In genomic region chr14:91925727-91926121, GRCh38 we compare ENCODE assay signal across 20 cellular contexts. TPM values are rescaled to one million over a fixed set of nuclear protein-coding genes. Genes with fewer than 3 reads are reported as not detected.
DNase-seq lines count a peak whose midpoint lies in the region; ATAC-seq and TF ChIP-seq lines count a peak whose summit lies in the region.
"Had no signal": no experiment of that assay in that cellular context is flagged by ENCODE, and none has a peak within 500 bp of the region (broad histone marks: within the 10 kb centered on the region; RNA-seq: fewer than 3 reads in every experiment).

No MANE protein-coding gene starts in this region.

- 91 to 95% methylated on average over 10 of the region's 10 CpGs for WGBS in lung, 2 donors

- H4K20me1 ChIP-seq in GM23338 (replicated peaks; ENCODE audit: insufficient read depth), result no peaks in the 10 kb centered on the region

- no peaks in the 10 kb centered on the region for H3F3A ChIP-seq in GM23338 (replicated peaks; ENCODE audit: low read depth)

- H3K9me2 ChIP-seq in GM23338 (ENCODE audit: insufficient read depth), result 0 out of 2 replicates have a peak, but pooled peaks cover 3% of the 10 kb centered on the region

- no peaks in the 10 kb centered on the region for H3K27me3 Mint-ChIP-seq in GM23338 (ENCODE audit: insufficient read depth, low read depth, poor library complexity)
- H3K27me3 Mint-ChIP-seq: CD4-positive, CD25-positive, alpha-beta regulatory T cell had no signal

- H3K27me3 ChIP-seq in GM23338 (ENCODE audit: insufficient read depth) (no peaks in the 10 kb centered on the region), RWPE2 (ENCODE audit: insufficient read depth, poor library complexity, severe bottlenecking) (no peaks in the 10 kb centered on the region), lung (ENCODE audit: control insufficient read depth, insufficient read depth) (no peaks in the 10 kb centered on the region), thoracic aorta (replicated peaks; ENCODE audit: insufficient read depth) (no peaks in the 10 kb centered on the region)
- H3K27me3 ChIP-seq: SJSA1 had no signal

- H3K4me1 Mint-ChIP-seq in GM23338, result peaks cover 9% of the 10 kb centered on the region; the same call in 2 of the 3 replicates
- H3K4me1 Mint-ChIP-seq: B cell; CD4-positive, CD25-positive, alpha-beta regulatory T cell had no signal

- DNase-seq in GM23338 (ENCODE audit: low spot score), result no peak
- DNase-seq in RWPE2 (ENCODE audit: low spot score), result no peak
- DNase-seq in lung (ENCODE audit: low spot score), result no peak
- no peak for DNase-seq in thoracic aorta (ENCODE audit: low spot score)
- no peak for DNase-seq in HuH-7.5 (ENCODE audit: low spot score)
- DNase-seq: CD4-positive, CD25-positive, alpha-beta regulatory T cell; EL; GOT3; KBM-7; NCI-H1048; NCI-H1436 treated with DMSO at 0.1 percent for 48 hours; NCI-H2029 treated with DMSO at 0.1 percent for 48 hours; NCI-H2171 treated with DMSO at 0.1 percent for 48 hours; NCI-H446 treated with DMSO at 0.1 percent for 48 hours; OCI-M1 had no signal

- H3K4me2 ChIP-seq in GM23338, result no peak overlapping the region

- ATAC-seq in GM23338 (peak; percentile 59), RWPE2 (ENCODE audit: low read depth) (no peak), lung (ENCODE audit: insufficient read depth, low FRiP score) (peak; percentile 24), thoracic aorta (ENCODE audit: insufficient number of reproducible peaks, low FRiP score, low read depth) (no peak), GM21717 (IDR thresholded peaks at IDR 0.05; ENCODE audit: unreplicated experiment) (no peak), GM21360 (IDR thresholded peaks at IDR 0.05; ENCODE audit: unreplicated experiment) (no peak)

- H3K27ac ChIP-seq in GM23338 (ENCODE audit: low read depth) (no peak overlapping the region), RWPE2 (ENCODE audit: poor library complexity, severe bottlenecking) (peak overlapping the region; percentile 45), lung (ENCODE audit: low read depth in 1 of 2, low read length in 1 of 2) (no peak overlapping the region), thoracic aorta (peak overlapping the region; percentile 86 to 88)
- H3K27ac ChIP-seq: SJSA1 had no signal

- H3K36me3 ChIP-seq in GM23338 (ENCODE audit: insufficient read depth) (no peaks in the 10 kb centered on the region), RWPE2 (ENCODE audit: low read depth) (no peaks in the 10 kb centered on the region), lung (ENCODE audit: control insufficient read depth in 2 of 2, insufficient read depth in 2 of 2, low read length in 2 of 2) (peaks cover 0 to 3% of the 10 kb centered on the region in 2 donors), thoracic aorta (peaks cover 18% of the 10 kb centered on the region)
- H3K36me3 ChIP-seq: SJSA1 had no signal

- H3K4me3 ChIP-seq in GM23338 (no peak overlapping the region), RWPE2 (ENCODE audit: severe bottlenecking) (no peak overlapping the region), lung (no peak overlapping the region), thoracic aorta (no peak overlapping the region)
- H3K4me3 ChIP-seq: SJSA1 had no signal

- no peak overlapping the region for H2AFZ ChIP-seq in GM23338

- no peaks in the 10 kb centered on the region for H3K9me3 Mint-ChIP-seq in GM23338
- H3K9me3 Mint-ChIP-seq: CD4-positive, CD25-positive, alpha-beta regulatory T cell had no signal

- no peaks in the 10 kb centered on the region for H3K9me3 ChIP-seq in RWPE2 (ENCODE audit: severe bottlenecking)
- H3K9me3 ChIP-seq in lung (ENCODE audit: control insufficient read depth in 2 of 2, insufficient read depth in 1 of 2, low read length in 1 of 2), result no peaks in the 10 kb centered on the region
- H3K9me3 ChIP-seq in thoracic aorta, result no peaks in the 10 kb centered on the region
- H3K9me3 ChIP-seq: SJSA1 had no signal

- 0 out of 2 replicates have a peak, but pooled peaks cover 4% of the 10 kb centered on the region for H3K4me1 ChIP-seq in GM23338 (ENCODE audit: insufficient read depth)
- H3K4me1 ChIP-seq in RWPE2 (ENCODE audit: insufficient read depth, poor library complexity, severe bottlenecking), result peaks cover 21% of the 10 kb centered on the region
- H3K4me1 ChIP-seq in lung (ENCODE audit: control insufficient read depth in 2 of 2, insufficient read depth in 2 of 2, low read length in 2 of 2), result peaks cover 0 to 7% of the 10 kb centered on the region in 2 donors
- peaks cover 78 to 100% of the 10 kb centered on the region in 2 donors for H3K4me1 ChIP-seq in thoracic aorta (ENCODE audit: control insufficient read depth in 1 of 2, low read depth in 2 of 2)
- H3K4me1 ChIP-seq: SJSA1 had no signal

- no peak overlapping the region for H3K4me3 Mint-ChIP-seq in GM23338
- H3K4me3 Mint-ChIP-seq: B cell; CD4-positive, CD25-positive, alpha-beta regulatory T cell had no signal

- no peaks in the 10 kb centered on the region for H3K79me2 ChIP-seq in GM23338 (replicated peaks; ENCODE audit: insufficient read depth)

- no peak overlapping the region for H3K27ac Mint-ChIP-seq in GM23338
- H3K27ac Mint-ChIP-seq: B cell; CD4-positive, CD25-positive, alpha-beta regulatory T cell had no signal

- no peaks in the 10 kb centered on the region for H3K36me3 Mint-ChIP-seq in GM23338 (ENCODE audit: low read depth)
- H3K36me3 Mint-ChIP-seq: CD4-positive, CD25-positive, alpha-beta regulatory T cell had no signal

- peak in 1 of 2 experiments; percentile 19; a peak in 1 of 4 replicates for TF ChIP-seq CTCF in GM23338 (conservative IDR thresholded peaks at IDR 0.05; ENCODE audit: low read depth in 2 of 2)
- TF ChIP-seq CTCF in RWPE2 (IDR thresholded peaks at IDR 0.05; ENCODE audit: poor library complexity, severe bottlenecking), result no peak
- TF ChIP-seq CTCF in lung (IDR thresholded peaks at IDR 0.05; ENCODE audit: control extremely low read depth, extremely low read depth), result no peak
- no peak for TF ChIP-seq CTCF in thoracic aorta (IDR thresholded peaks at IDR 0.05)

TF ChIP-seq in GM23338, 12 proteins besides CTCF, POLR2A, EP300 and RAD21:
- TF ChIP-seq EZH2 (IDR thresholded peaks at IDR 0.05; ENCODE audit: low read depth, unreplicated experiment) (no peak), ZNF331 (CRISPR knock-in tag; IDR thresholded peaks at IDR 0.05; ENCODE audit: low read depth) (no peak), ETS1 (IDR thresholded peaks at IDR 0.05) (no peak), EZH2phosphoT487 (IDR thresholded peaks at IDR 0.05; ENCODE audit: unreplicated experiment) (no peak), JUNB (IDR thresholded peaks at IDR 0.05; ENCODE audit: unreplicated experiment) (no peak), NANOG (IDR thresholded peaks at IDR 0.05; ENCODE audit: borderline replicate concordance) (no peak)

RNA-seq across cellular contexts. Expression of gene FBLN5, which starts 21.8 kb away (rescaled TPM):
- total RNA-seq in GM23338 (2014; rRNA removed; shearing (Covaris generic)), result 2.0 and 4.9 TPM in 2 replicates
- 4.3 and 6.0 TPM in 2 replicates for polyA plus RNA-seq in GM23338 (2016; fragmentation: Nextera tagmentation; extraction: Ambion mirVana)
- 10 to 100 TPM; 79.4 to 83.0 TPM for total RNA-seq in lung
- polyA plus RNA-seq in lung, result 10 to 100 TPM; 43.1 to 64.7 TPM
- 1,000 to 10,000 TPM in 1 of 2 donors, 100 to 1,000 TPM in 1; 824 to 1,103 TPM for total RNA-seq in thoracic aorta

RNA-seq across cellular contexts. Expression of gene TC2N, which starts 58.4 kb away (rescaled TPM):
- total RNA-seq in GM23338 (2014; rRNA removed; shearing (Covaris generic)), result 35.0 and 42.1 TPM in 2 replicates
- 10.0 and 10.9 TPM in 2 replicates for polyA plus RNA-seq in GM23338 (2016; fragmentation: Nextera tagmentation; extraction: Ambion mirVana)
- 100 to 1,000 TPM in 1 of 2 donors, 10 to 100 TPM in 1; 64.5 to 128 TPM for total RNA-seq in lung
- 10 to 100 TPM; 20.4 to 23.4 TPM for polyA plus RNA-seq in lung
- total RNA-seq in thoracic aorta, result 100 to 1,000 TPM; 146 to 172 TPM
- total RNA-seq: RPMI7951 had no signal

Comparison
In these comparisons a context has a peak if more than half of its experiments do, and no peak if none do; other contexts are left out.
1. ATAC-seq: peak in GM23338 (single experiment) and lung (single experiment); none in RWPE2 (single experiment), thoracic aorta (single experiment), GM21717 (single experiment) and GM21360 (single experiment).
2. H3K27ac ChIP-seq: peak in RWPE2 (single experiment) and thoracic aorta (2 of 2); none in GM23338 (single experiment) and lung (0 of 2).
3. RNA of gene FBLN5, which starts 21.8 kb away (total RNA-seq): 824 to 1,103 TPM in thoracic aorta and 79.4 to 83.0 TPM in lung; 2.0 to 4.9 TPM in GM23338; every median in the first group is over 10 times any median in the second.